30 cellular contexts compared by ENCODE assay signal in genomic region chr6:151051164-151051563, GRCh38.
A peak's percentile ranks its signal among the peaks of the same experiment; 100 is the strongest.
DNase-seq lines count a peak whose midpoint lies in the region; ATAC-seq, FAIRE-seq and TF ChIP-seq lines count a peak whose summit lies in the region.
"Had no signal": no experiment of that assay in that cellular context is flagged by ENCODE, and none has a peak within 500 bp of the region (broad histone marks: within the 10 kb centered on the region; RNA-seq: fewer than 3 reads in every experiment).

No MANE protein-coding gene starts in this region.

- H3K27me3 ChIP-seq in keratinocyte (ENCODE audit: control insufficient read depth, extremely low read depth, insufficient read depth, low read length) (no peaks in the 10 kb centered on the region), body of pancreas (no peaks in the 10 kb centered on the region)
- H3K27me3 ChIP-seq: SJSA1 had no signal

- DNase-seq in stimulated activated naive CD8-positive, alpha-beta T cell treated with anti-CD3 and anti-CD28 coated beads, Interleukin-15, Interleukin-2, amounts not matched to agents 100 U/mL and 50 U/mL, for 24 hours, result peak; percentile 23
- DNase-seq in stimulated activated naive CD8-positive, alpha-beta T cell treated with anti-CD3 and anti-CD28 coated beads, Interleukin-15, amount 100 ng/mL, for 72 hours, result no peak
- peak; percentile 9 for DNase-seq in activated naive CD8-positive, alpha-beta T cell treated with anti-CD3 and anti-CD28 coated beads for 36 hours
- DNase-seq in keratinocyte (ENCODE audit: low read depth, low spot score), result no peak
- no peak for DNase-seq in urothelium cell line (ENCODE audit: low spot score)
- no peak for DNase-seq in body of pancreas
- no peak for DNase-seq in stimulated activated CD4-positive, alpha-beta T cell treated with anti-CD3 and anti-CD28 coated beads, Interleukin-4, amount 100 ng/mL, for 24 hours
- DNase-seq: Caco-2; CD8-positive, alpha-beta T cell; DMS79; EL; GDM1; Kasumi-1; MV-4-11; NCI-H1105; NCI-H146; NCI-H1930; NCI-H2107; NCI-H446; NCI-H524 treated with DMSO at 0.1 percent for 48 hours; NCI-H774; PC-3; Right ventricle myocardium superior had no signal

- no peaks in the 10 kb centered on the region for H3K79me2 ChIP-seq in keratinocyte (ENCODE audit: control insufficient read depth, insufficient read depth, low read length)

- no peaks in the 10 kb centered on the region for H3K9me1 ChIP-seq in keratinocyte (ENCODE audit: control insufficient read depth, extremely low read depth, insufficient read depth, low read length)

- no peak overlapping the region for H2AFZ ChIP-seq in keratinocyte (ENCODE audit: control insufficient read depth, low read length)
- H2AFZ ChIP-seq: GM23338 had no signal

- peak overlapping the region; percentile 63 for H3K27ac ChIP-seq in keratinocyte (ENCODE audit: control insufficient read depth, insufficient read depth, low read length)
- no peak overlapping the region for H3K27ac ChIP-seq in body of pancreas
- H3K27ac ChIP-seq: SJSA1 had no signal

- no peak overlapping the region for H3K9ac ChIP-seq in keratinocyte (ENCODE audit: control insufficient read depth, extremely low read depth, insufficient read depth, low read length)

- no peak overlapping the region for H3K4me3 Mint-ChIP-seq in stimulated activated naive CD8-positive, alpha-beta T cell treated with anti-CD3 and anti-CD28 coated beads, Interleukin-15, amount 100 ng/mL, for 72 hours
- no peak overlapping the region for H3K4me3 Mint-ChIP-seq in activated naive CD8-positive, alpha-beta T cell treated with anti-CD3 and anti-CD28 coated beads for 36 hours
- H3K4me3 Mint-ChIP-seq: B cell; CD8-positive, alpha-beta T cell; GM23338 had no signal

- dilution Hi-C loops in keratinocyte (cut with MboI; ENCODE audit: extremely low pct_ligation_motif_present, low sequenced_read_pairs), result no loop called here

- H3K4me3 ChIP-seq in keratinocyte (ENCODE audit: control insufficient read depth in 2 of 3, extremely low read depth in 1 of 3, insufficient read depth in 2 of 3, low read depth in 1 of 3, low read length in 3 of 3), result no peak overlapping the region
- H3K4me3 ChIP-seq in body of pancreas, result no peak overlapping the region
- H3K4me3 ChIP-seq: GM12878, GM23338, HAP-1, K562, SJSA1 had no signal

- intact Hi-C loops in body of pancreas (cut with DNase I), result no loop called here

- H3K27ac Mint-ChIP-seq in stimulated activated naive CD8-positive, alpha-beta T cell treated with anti-CD3 and anti-CD28 coated beads, Interleukin-15, amount 100 ng/mL, for 72 hours, result no peak overlapping the region
- peak overlapping the region; percentile 54 for H3K27ac Mint-ChIP-seq in activated naive CD8-positive, alpha-beta T cell treated with anti-CD3 and anti-CD28 coated beads for 36 hours
- H3K27ac Mint-ChIP-seq: B cell; CD8-positive, alpha-beta T cell; GM23338 had no signal

- H4K20me1 ChIP-seq in keratinocyte (ENCODE audit: control insufficient read depth, extremely low read depth, insufficient read depth, low read length), result no peaks in the 10 kb centered on the region

- H3K36me3 Mint-ChIP-seq in activated naive CD8-positive, alpha-beta T cell treated with anti-CD3 and anti-CD28 coated beads for 36 hours, result peaks cover 63% of the 10 kb centered on the region

- H3K9me3 Mint-ChIP-seq in stimulated activated naive CD8-positive, alpha-beta T cell treated with anti-CD3 and anti-CD28 coated beads, Interleukin-15, amount 100 ng/mL, for 72 hours, result peaks cover 5 to 17% of the 10 kb centered on the region in 2 donors
- peaks cover 12% of the 10 kb centered on the region for H3K9me3 Mint-ChIP-seq in activated naive CD8-positive, alpha-beta T cell treated with anti-CD3 and anti-CD28 coated beads for 36 hours
- H3K9me3 Mint-ChIP-seq: CD8-positive, alpha-beta T cell had no signal

- no peaks in the 10 kb centered on the region for H3K27me3 Mint-ChIP-seq in stimulated activated naive CD8-positive, alpha-beta T cell treated with anti-CD3 and anti-CD28 coated beads, Interleukin-15, amount 100 ng/mL, for 72 hours
- H3K27me3 Mint-ChIP-seq in activated naive CD8-positive, alpha-beta T cell treated with anti-CD3 and anti-CD28 coated beads for 36 hours, result no peaks in the 10 kb centered on the region
- H3K27me3 Mint-ChIP-seq: B cell had no signal

- H3K4me1 Mint-ChIP-seq in stimulated activated naive CD8-positive, alpha-beta T cell treated with anti-CD3 and anti-CD28 coated beads, Interleukin-15, amount 100 ng/mL, for 72 hours, result peaks cover 16% of the 10 kb centered on the region
- peaks cover 12% of the 10 kb centered on the region for H3K4me1 Mint-ChIP-seq in activated naive CD8-positive, alpha-beta T cell treated with anti-CD3 and anti-CD28 coated beads for 36 hours
- H3K4me1 Mint-ChIP-seq: B cell had no signal

- peaks cover 0 to 11% of the 10 kb centered on the region in 2 experiments for H3K36me3 ChIP-seq in keratinocyte (ENCODE audit: control insufficient read depth in 2 of 2, extremely low read depth in 1 of 2, insufficient read depth in 2 of 2, low read length in 2 of 2)
- no peaks in the 10 kb centered on the region for H3K36me3 ChIP-seq in body of pancreas (replicated peaks in 1 of 2; ENCODE audit: insufficient read depth in 1 of 2, low read depth in 2 of 2)

- no peak overlapping the region for H3K4me2 ChIP-seq in keratinocyte (ENCODE audit: control insufficient read depth, extremely low read depth, insufficient read depth, low read depth, low read length)
- H3K4me2 ChIP-seq: GM23338 had no signal

- WGBS in body of pancreas, 2 donors, result 96 to 98% methylated on average over 6 of the region's 6 CpGs

- H3K9me3 ChIP-seq in keratinocyte (ENCODE audit: control insufficient read depth, low read depth, low read length) (no peaks in the 10 kb centered on the region), body of pancreas (no peaks in the 10 kb centered on the region)
- H3K9me3 ChIP-seq: Caco-2, HAP-1, SJSA1 had no signal

- FAIRE-seq in keratinocyte (lab: Jason Lieb, UNC) (no peak), urothelium cell line (lab: Jason Lieb, UNC) (peak; percentile 30)
- FAIRE-seq: GM12878, K562 had no signal

- TF ChIP-seq POLR2A in body of pancreas (IDR thresholded peaks at IDR 0.05), result no peak

- ATAC-seq in stimulated activated naive CD8-positive, alpha-beta T cell treated with anti-CD3 and anti-CD28 coated beads, Interleukin-15, Interleukin-2, amounts not matched to agents 100 U/mL and 50 U/mL, for 24 hours, result peak; percentile 77
- no peak for ATAC-seq in stimulated activated naive CD8-positive, alpha-beta T cell treated with anti-CD3 and anti-CD28 coated beads, Interleukin-15, amount 100 ng/mL, for 72 hours
- ATAC-seq in body of pancreas, result no peak
- ATAC-seq in HG02870 (IDR thresholded peaks at IDR 0.05; ENCODE audit: unreplicated experiment), result no peak
- ATAC-seq: CD8-positive, alpha-beta T cell; GM12878; GM23338; K562; PC-3 had no signal

- TF ChIP-seq CTCF in keratinocyte (optimal IDR thresholded peaks at IDR 0.05 in 1 of 3, IDR thresholded peaks at IDR 0.05 in 1 of 3, conservative IDR thresholded peaks at IDR 0.05 in 1 of 3; ENCODE audit: extremely low read depth in 1 of 3, insufficient read depth in 2 of 3, low read length in 3 of 3) (no peak), body of pancreas (IDR thresholded peaks at IDR 0.05) (no peak)

- peaks cover 23% of the 10 kb centered on the region for H3K4me1 ChIP-seq in keratinocyte (ENCODE audit: control insufficient read depth, extremely low read depth, insufficient read depth, low read length)
- no peaks in the 10 kb centered on the region for H3K4me1 ChIP-seq in body of pancreas
- H3K4me1 ChIP-seq: Caco-2, HAP-1 had no signal

Comparison
In these comparisons a context has a peak if more than half of its experiments do, and no peak if none do; other contexts are left out.
1. DNase-seq: peak in stimulated activated naive CD8-positive, alpha-beta T cell treated with anti-CD3 and anti-CD28 coated beads, Interleukin-15, Interleukin-2, amounts not matched to agents 100 U/mL and 50 U/mL, for 24 hours (single experiment) and activated naive CD8-positive, alpha-beta T cell treated with anti-CD3 and anti-CD28 coated beads for 36 hours (single experiment); none in stimulated activated naive CD8-positive, alpha-beta T cell treated with anti-CD3 and anti-CD28 coated beads, Interleukin-15, amount 100 ng/mL, for 72 hours (0 of 2), keratinocyte (single experiment), urothelium cell line (single experiment), body of pancreas (0 of 4) and stimulated activated CD4-positive, alpha-beta T cell treated with anti-CD3 and anti-CD28 coated beads, Interleukin-4, amount 100 ng/mL, for 24 hours (single experiment).